10 cellular contexts compared by ENCODE assay signal in genomic region chr3:19539488-19540395, GRCh38.
DNase-seq lines count a peak whose midpoint lies in the region; ATAC-seq lines count a peak whose summit lies in the region.
"Had no signal": no experiment of that assay in that cellular context is flagged by ENCODE, and none has a peak within 500 bp of the region (broad histone marks: within the 10 kb centered on the region; RNA-seq: fewer than 3 reads in every experiment).

No MANE protein-coding gene starts in this region.

- peak; percentile 52 for DNase-seq in naive B cell
- no peak for DNase-seq in substantia nigra (lab: John Stamatoyannopoulos, UW)
- DNase-seq in NCI-H774 (lab: John Stamatoyannopoulos, UW) = no peak
- no peak for DNase-seq in activated effector memory CD4-positive, alpha-beta T cell treated with anti-CD3 and anti-CD28 coated beads, Interleukin-2, amount 50 U/mL, for 16 hours
- no peak for DNase-seq in cerebellum (ENCODE audit: low spot score)
- DNase-seq: activated naive CD4-positive, alpha-beta T cell treated with Interleukin-2 at 50 U/mL for 16 hours had no signal

- peaks cover 60 to 90% (median 75%) of the 10 kb centered on the region in 3 donors for H3K4me1 Mint-ChIP-seq in naive B cell

- H3K4me3 Mint-ChIP-seq in naive B cell = peak overlapping the region; percentile 60 to 89 (median 79)

- ATAC-seq in GM19025 (IDR thresholded peaks at IDR 0.05; ENCODE audit: low read depth, unreplicated experiment) = peak; percentile 41
- peak; percentile 58 for ATAC-seq in HG02642 (IDR thresholded peaks at IDR 0.05; ENCODE audit: poor library complexity, unreplicated experiment)
- ATAC-seq in HG03565 (IDR thresholded peaks at IDR 0.05; ENCODE audit: unreplicated experiment) = peak; percentile 63
- ATAC-seq in naive B cell (ENCODE audit: low read depth in 2 of 2) = peak; percentile 84 to 87

- H3K9me3 Mint-ChIP-seq in naive B cell = peaks cover 0 to 15% (median 3%) of the 10 kb centered on the region in 7 donors

- peak overlapping the region; percentile 89 to 99 (median 96) for H3K27ac Mint-ChIP-seq in naive B cell

- no peak overlapping the region for H3K27ac ChIP-seq in substantia nigra (ENCODE audit: low read depth, low read length, poor library complexity, severe bottlenecking)
- H3K27ac ChIP-seq: SJSA1 had no signal

- H3K27me3 Mint-ChIP-seq in naive B cell = no peaks in the 10 kb centered on the region

- peaks cover 7 to 8% of the 10 kb centered on the region in 2 donors for H3K36me3 Mint-ChIP-seq in naive B cell
